Comparison of ENCODE assay signal across 24 cellular contexts in the genomic region with DNA sequence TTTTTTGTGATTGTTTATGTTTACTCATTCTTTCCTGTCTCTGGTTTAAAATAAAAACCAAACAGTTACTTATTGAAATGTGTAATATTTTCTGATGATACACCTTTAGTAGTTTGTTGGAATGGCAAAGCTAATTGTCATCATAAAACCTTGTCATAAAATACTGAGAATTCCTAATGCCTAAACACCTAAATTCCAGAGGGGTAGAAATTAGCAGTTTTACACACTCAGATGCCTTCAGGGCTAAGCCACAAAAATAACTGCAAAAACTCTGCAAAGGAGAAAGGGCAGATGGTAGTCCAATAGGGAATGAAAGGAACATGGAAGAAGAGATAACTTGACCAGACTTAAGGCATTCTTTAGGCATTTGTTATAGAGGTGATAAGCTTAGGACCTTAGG. TPM values are rescaled to one million over a fixed set of nuclear protein-coding genes. Genes with fewer than 3 reads are reported as not detected.
A peak's percentile ranks its signal among the peaks of the same experiment; 100 is the strongest.
DNase-seq lines count a peak whose midpoint lies in the region; ATAC-seq and TF ChIP-seq lines count a peak whose summit lies in the region.
"Had no signal": no experiment of that assay in that cellular context is flagged by ENCODE, and none has a peak within 500 bp of the region (broad histone marks: within the 10 kb centered on the region; RNA-seq: fewer than 3 reads in every experiment).

No MANE protein-coding gene starts in this region.

- H3K79me2 ChIP-seq in HCT116 (ENCODE audit: insufficient read depth, low read length) (peaks cover 6% of the 10 kb centered on the region; the same call in 1 of the 2 replicates), trophoblast cell (ENCODE audit: control insufficient read depth, insufficient read depth, low read length, poor library complexity) (no peaks in the 10 kb centered on the region)

- H3K9ac ChIP-seq in HCT116 (ENCODE audit: low read length): no peak overlapping the region
- H3K9ac ChIP-seq in trophoblast cell (ENCODE audit: low read length): no peak overlapping the region
- H3K9ac ChIP-seq: BLaER1 treated with 17β-estradiol and CSF1 and Interleukin-3, amounts not matched to agents 10 nM and 100 nM had no signal

- no peaks in the 10 kb centered on the region for H4K20me1 ChIP-seq in HCT116 (ENCODE audit: insufficient read depth)
- H4K20me1 ChIP-seq: BLaER1 treated with 17β-estradiol and CSF1 and Interleukin-3, amounts not matched to agents 10 nM and 100 nM had no signal

- H3K4me1 ChIP-seq in HCT116 (ENCODE audit: control insufficient read depth in 1 of 2, insufficient read depth in 2 of 2, low read length in 2 of 2) (peaks cover 56 to 91% of the 10 kb centered on the region in 2 experiments), foreskin keratinocyte (peaks cover 47% of the 10 kb centered on the region), trophoblast cell (ENCODE audit: control insufficient read depth in 1 of 2, insufficient read depth in 2 of 2, low read length in 2 of 2) (peaks cover 3 to 5% of the 10 kb centered on the region in 2 experiments), transverse colon (peaks cover 0 to 29% (median 5%) of the 10 kb centered on the region in 4 donors), esophagus muscularis mucosa (no peaks in the 10 kb centered on the region)
- H3K4me1 ChIP-seq in CD8-positive, alpha-beta memory T cell (ENCODE audit: insufficient read depth, low read length): no peaks in the 10 kb centered on the region
- H3K4me1 ChIP-seq: BE2C; BLaER1 treated with 17β-estradiol and CSF1 and Interleukin-3, amounts not matched to agents 10 nM and 100 nM had no signal

- H4K8ac ChIP-seq in trophoblast cell (ENCODE audit: low read depth, low read length): no peak overlapping the region

- no TSS peak for BruUV-seq in HCT116 (replicated peaks; lab: Mats Ljungman, UMichigan)

- H4K91ac ChIP-seq in trophoblast cell (ENCODE audit: low read depth, low read length): no peak overlapping the region

- CTCF ChIA-PET in HCT116 (lab: Charles Lee): no interaction called here
- CTCF ChIA-PET in CD8-positive, alpha-beta memory T cell (lab: Charles Lee): no interaction called here

- H3K14ac ChIP-seq in trophoblast cell (ENCODE audit: low read length): no peak overlapping the region

- H3K79me1 ChIP-seq in trophoblast cell (ENCODE audit: low read length): peaks cover 7% of the 10 kb centered on the region

- H3K36me3 ChIP-seq in HCT116 (ENCODE audit: control insufficient read depth in 1 of 2, insufficient read depth in 2 of 2, low read length in 2 of 2) (no peaks in the 10 kb centered on the region), trophoblast cell (ENCODE audit: control insufficient read depth in 1 of 2, insufficient read depth in 2 of 2, low read length in 2 of 2) (peaks cover 0 to 2% of the 10 kb centered on the region in 2 experiments), transverse colon (no peaks in the 10 kb centered on the region), esophagus muscularis mucosa (no peaks in the 10 kb centered on the region)
- H3K36me3 ChIP-seq in CD8-positive, alpha-beta memory T cell (ENCODE audit: insufficient read depth, low read length): no peaks in the 10 kb centered on the region
- H3K36me3 ChIP-seq: BE2C; BLaER1 treated with 17β-estradiol and CSF1 and Interleukin-3, amounts not matched to agents 10 nM and 100 nM had no signal

- ATAC-seq in HCT116 (no peak), foreskin keratinocyte (no peak)
- ATAC-seq: A549, GM23338 had no signal

- no peak overlapping the region for H2BK120ac ChIP-seq in trophoblast cell (ENCODE audit: insufficient read depth, low read length, poor library complexity)

- no peak overlapping the region for H3K27ac Mint-ChIP-seq in CD8-positive, alpha-beta memory T cell
- H3K27ac Mint-ChIP-seq: CD14-positive monocyte; CD4-positive, alpha-beta T cell; GM23338; H9 had no signal

- no peaks in the 10 kb centered on the region for H3K4me1 Mint-ChIP-seq in CD8-positive, alpha-beta memory T cell
- H3K4me1 Mint-ChIP-seq: CD14-positive monocyte, H9 had no signal

- H4K12ac ChIP-seq in trophoblast cell (ENCODE audit: low read depth, low read length): no peak overlapping the region

- no peak overlapping the region for H2BK5ac ChIP-seq in trophoblast cell (ENCODE audit: low read depth, low read length, poor library complexity)

- POLR2A ChIA-PET in HCT116 (lab: Charles Lee): interaction anchor here (0.6 kb wide), 1 partner anchor 190 kb away, joined by 3 read pairs; no protein-coding TSS in a partner anchor
- POLR2A ChIA-PET in CD8-positive, alpha-beta memory T cell (lab: Charles Lee): no interaction called here

- in situ Hi-C loops in transverse colon (cut with MboI; ENCODE audit: low pct_ligation_motif_present in 1 of 4, low pct_unique_long_range_greater_than_20kb in 1 of 4, low sequenced_read_pairs in 3 of 4): no loop called here

- TF ChIP-seq RAD21 in HCT116 (IDR thresholded peaks at IDR 0.05; ENCODE audit: low read depth): no peak

- H3K18ac ChIP-seq in trophoblast cell (ENCODE audit: low read length): no peak overlapping the region

- RAD21 ChIA-PET in HCT116 (lab: Charles Lee; ENCODE audit: low non-redundant PET in 1 of 2, low total read pairs in 2 of 2, uncharacterized antibody in 2 of 2, unreplicated experiment in 2 of 2): no interaction called here

- no peaks in the 10 kb centered on the region for H3K27me3 ChIP-seq in HCT116 (ENCODE audit: insufficient read depth, low read length)
- no peaks in the 10 kb centered on the region for H3K27me3 ChIP-seq in foreskin keratinocyte
- H3K27me3 ChIP-seq in trophoblast cell (ENCODE audit: insufficient read depth, low read length): no peaks in the 10 kb centered on the region
- H3K27me3 ChIP-seq in transverse colon: no peaks in the 10 kb centered on the region
- no peaks in the 10 kb centered on the region for H3K27me3 ChIP-seq in CD8-positive, alpha-beta memory T cell (ENCODE audit: insufficient read depth, low read length, poor library complexity, severe bottlenecking)
- H3K27me3 ChIP-seq in esophagus muscularis mucosa: no peaks in the 10 kb centered on the region
- H3K27me3 ChIP-seq: BE2C; BLaER1 treated with 17β-estradiol and CSF1 and Interleukin-3, amounts not matched to agents 10 nM and 100 nM had no signal

- H2BK12ac ChIP-seq in trophoblast cell (ENCODE audit: low read length): no peak overlapping the region

- no peak overlapping the region for H3K4me3 Mint-ChIP-seq in CD8-positive, alpha-beta memory T cell
- H3K4me3 Mint-ChIP-seq: CD14-positive monocyte; CD4-positive, alpha-beta T cell; GM23338; H9 had no signal

- no peak overlapping the region for H2AK5ac ChIP-seq in trophoblast cell (ENCODE audit: low read length)

- H3K36me3 Mint-ChIP-seq in CD8-positive, alpha-beta memory T cell: no peaks in the 10 kb centered on the region
- H3K36me3 Mint-ChIP-seq: CD14-positive monocyte had no signal

- DNase-seq in HCT116 (ENCODE audit: low read depth, low spot score): no peak
- DNase-seq in NCI-H226: peak; percentile 12
- DNase-seq in foreskin keratinocyte: no peak
- peak; percentile 61 to 87 for DNase-seq in trophoblast cell
- DNase-seq in transverse colon: no peak
- no peak for DNase-seq in SKM-1 (lab: John Stamatoyannopoulos, UW; ENCODE audit: unreplicated experiment)
- no peak for DNase-seq in CD8-positive, alpha-beta memory T cell
- DNase-seq in esophagus muscularis mucosa (ENCODE audit: extremely low spot score): no peak
- DNase-seq: 8988T; ACHN; AML-193; BE2C; Caco-2; CD4-positive, alpha-beta T cell; DMS153; EL; GDM1; H9 had no signal

- H2AFZ ChIP-seq in HCT116 (ENCODE audit: low read depth, low read length, poor library complexity, severe bottlenecking): no peak overlapping the region
- H2AFZ ChIP-seq in trophoblast cell (ENCODE audit: insufficient read depth, low read length, poor library complexity): no peak overlapping the region
- H2AFZ ChIP-seq: GM23338 had no signal

- TF ChIP-seq CTCF in HCT116 (IDR thresholded peaks at IDR 0.05 in 2 of 3, conservative IDR thresholded peaks at IDR 0.05 in 1 of 3; ENCODE audit: borderline replicate concordance in 1 of 3, insufficient read depth in 1 of 3, low read depth in 2 of 3, low read length in 2 of 3) (no peak), foreskin keratinocyte (conservative IDR thresholded peaks at IDR 0.05) (no peak), transverse colon (IDR thresholded peaks at IDR 0.05) (no peak), esophagus muscularis mucosa (IDR thresholded peaks at IDR 0.05) (no peak)

- H3K27me3 Mint-ChIP-seq in CD8-positive, alpha-beta memory T cell: no peaks in the 10 kb centered on the region
- H3K27me3 Mint-ChIP-seq: CD4-positive, alpha-beta T cell had no signal

- peak overlapping the region; percentile 66; the same call in 1 of the 2 replicates for H3K4me2 ChIP-seq in HCT116 (ENCODE audit: low read length)
- no peak overlapping the region for H3K4me2 ChIP-seq in trophoblast cell (ENCODE audit: low read length)
- H3K4me2 ChIP-seq: A549; BLaER1 treated with 17β-estradiol and CSF1 and Interleukin-3, amounts not matched to agents 10 nM and 100 nM; GM23338 had no signal

- H3K27ac ChIP-seq in HCT116 (ENCODE audit: low read depth, low read length) (peak overlapping the region; percentile 24; the same call in 1 of the 2 replicates), foreskin keratinocyte (peak overlapping the region; percentile 46), trophoblast cell (ENCODE audit: low read depth, low read length) (no peak overlapping the region), transverse colon (peak overlapping the region in 1 of 4 donors; percentile 14), esophagus muscularis mucosa (replicated peaks in 1 of 4) (no peak overlapping the region)
- no peak overlapping the region for H3K27ac ChIP-seq in CD8-positive, alpha-beta memory T cell (ENCODE audit: low read depth, low read length)
- H3K27ac ChIP-seq: A549; BLaER1 treated with 17β-estradiol and CSF1 and Interleukin-3, amounts not matched to agents 10 nM and 100 nM had no signal

- H3K9me3 ChIP-seq in HCT116 (ENCODE audit: control insufficient read depth in 1 of 2, insufficient read depth in 1 of 2, low read depth in 1 of 2, low read length in 2 of 2): no peaks in the 10 kb centered on the region
- H3K9me3 ChIP-seq in trophoblast cell (ENCODE audit: insufficient read depth, low read depth, low read length): no peaks in the 10 kb centered on the region
- no peaks in the 10 kb centered on the region for H3K9me3 ChIP-seq in transverse colon
- H3K9me3 ChIP-seq in CD8-positive, alpha-beta memory T cell (ENCODE audit: low read length): no peaks in the 10 kb centered on the region
- H3K9me3 ChIP-seq in esophagus muscularis mucosa: no peaks in the 10 kb centered on the region
- H3K9me3 ChIP-seq: A549; BE2C; BLaER1 treated with 17β-estradiol and CSF1 and Interleukin-3, amounts not matched to agents 10 nM and 100 nM; Caco-2 had no signal

- no peak overlapping the region for H3K4me3 ChIP-seq in HCT116 (replicated peaks in 1 of 2; ENCODE audit: low read depth in 1 of 2, low read length in 2 of 2)
- H3K4me3 ChIP-seq in trophoblast cell (ENCODE audit: low read depth, low read length): no peak overlapping the region
- H3K4me3 ChIP-seq in transverse colon: no peak overlapping the region
- no peak overlapping the region for H3K4me3 ChIP-seq in CD8-positive, alpha-beta memory T cell (ENCODE audit: low read length)
- no peak overlapping the region for H3K4me3 ChIP-seq in esophagus muscularis mucosa
- H3K4me3 ChIP-seq: A549; BLaER1 treated with 17β-estradiol and CSF1 and Interleukin-3, amounts not matched to agents 10 nM and 100 nM; GM12878; GM23338 had no signal

- peaks cover 0 to 15% (median 0%) of the 10 kb centered on the region in 5 donors for H3K9me3 Mint-ChIP-seq in CD8-positive, alpha-beta memory T cell
- H3K9me3 Mint-ChIP-seq: CD14-positive monocyte; CD4-positive, alpha-beta T cell; GM23338; H9 had no signal

- H3K9me2 ChIP-seq in HCT116 (ENCODE audit: insufficient read depth): no peaks in the 10 kb centered on the region

- no peak overlapping the region for H3K23ac ChIP-seq in trophoblast cell (ENCODE audit: low read length)

- H3K4ac ChIP-seq in trophoblast cell (ENCODE audit: low read depth, low read length): no peak overlapping the region

- intact Hi-C loops in HCT116 (cut with micrococcal nuclease) (loop anchor here (5.0 to 10.0 kb wide), 3 partner anchors 72 to 890 kb away; no protein-coding TSS in a partner anchor), transverse colon (cut with DNase I; ENCODE audit: low total_unique reads) (no loop called here), esophagus muscularis mucosa (cut with DNase I) (no loop called here)

- TF ChIP-seq POLR2A in HCT116 (IDR thresholded peaks at IDR 0.05; ENCODE audit: borderline replicate concordance, extremely low read depth, insufficient read depth, insufficient read length) (no peak), transverse colon (IDR thresholded peaks at IDR 0.05) (no peak), esophagus muscularis mucosa (IDR thresholded peaks at IDR 0.05; ENCODE audit: low read depth) (no peak)

- no peak for TF ChIP-seq EP300 in transverse colon (IDR thresholded peaks at IDR 0.05; ENCODE audit: low read depth)
- TF ChIP-seq EP300 in esophagus muscularis mucosa (IDR thresholded peaks at IDR 0.05): no peak

RNA-seq across cellular contexts. Expression of a gene that starts 30.3 kb away (rescaled TPM):
- 16.9 TPM for total RNA-seq in HCT116 (2021; ENCODE audit: unreplicated experiment)
- polyA plus RNA-seq in HCT116 (2012): 3.2 and 3.6 TPM in 2 replicates
- 42.6 and 44.2 TPM in 2 replicates for total RNA-seq in foreskin keratinocyte
- polyA plus RNA-seq in foreskin keratinocyte: 1.1 and 1.9 TPM in 2 replicates
- polyA plus RNA-seq in trophoblast cell (2013): 21.7 and 22.4 TPM in 2 replicates
- total RNA-seq in transverse colon: 10 to 100 TPM; 20.2 to 38.5 (median 36.6) TPM
- total RNA-seq in CD8-positive, alpha-beta memory T cell: not detected
- polyA plus RNA-seq in CD8-positive, alpha-beta memory T cell: not detected
- total RNA-seq in esophagus muscularis mucosa: under 1 TPM in 1 of 4 donors, not detected in 3; 0.11 TPM
- total RNA-seq: CD4-positive, alpha-beta T cell; H4 had no signal
- polyA plus RNA-seq: CD14-positive monocyte, GM12878 had no signal

Comparison
In these comparisons a context has a peak if more than half of its experiments do, and no peak if none do; other contexts are left out.
1. DNase-seq: peak in NCI-H226 (single experiment) and trophoblast cell (2 of 2); none in HCT116 (single experiment), foreskin keratinocyte (0 of 2), transverse colon (single experiment), SKM-1 (single experiment), CD8-positive, alpha-beta memory T cell (0 of 5) and esophagus muscularis mucosa (single experiment).
2. H3K27ac ChIP-seq: peak in HCT116 (single experiment) and foreskin keratinocyte (single experiment); none in trophoblast cell (single experiment), CD8-positive, alpha-beta memory T cell (single experiment) and esophagus muscularis mucosa (0 of 4).
3. RNA of a gene that starts 30.3 kb away (total RNA-seq): 42.6 to 44.2 TPM in foreskin keratinocyte, 20.2 to 38.5 TPM in transverse colon and 16.9 TPM in HCT116 (single experiment); not detected in CD8-positive, alpha-beta memory T cell and 0.11 TPM in esophagus muscularis mucosa; every median in the first group is over 10 times any median in the second.